Comparison of ENCODE assay signal across 8 cellular contexts in the genomic region with DNA sequence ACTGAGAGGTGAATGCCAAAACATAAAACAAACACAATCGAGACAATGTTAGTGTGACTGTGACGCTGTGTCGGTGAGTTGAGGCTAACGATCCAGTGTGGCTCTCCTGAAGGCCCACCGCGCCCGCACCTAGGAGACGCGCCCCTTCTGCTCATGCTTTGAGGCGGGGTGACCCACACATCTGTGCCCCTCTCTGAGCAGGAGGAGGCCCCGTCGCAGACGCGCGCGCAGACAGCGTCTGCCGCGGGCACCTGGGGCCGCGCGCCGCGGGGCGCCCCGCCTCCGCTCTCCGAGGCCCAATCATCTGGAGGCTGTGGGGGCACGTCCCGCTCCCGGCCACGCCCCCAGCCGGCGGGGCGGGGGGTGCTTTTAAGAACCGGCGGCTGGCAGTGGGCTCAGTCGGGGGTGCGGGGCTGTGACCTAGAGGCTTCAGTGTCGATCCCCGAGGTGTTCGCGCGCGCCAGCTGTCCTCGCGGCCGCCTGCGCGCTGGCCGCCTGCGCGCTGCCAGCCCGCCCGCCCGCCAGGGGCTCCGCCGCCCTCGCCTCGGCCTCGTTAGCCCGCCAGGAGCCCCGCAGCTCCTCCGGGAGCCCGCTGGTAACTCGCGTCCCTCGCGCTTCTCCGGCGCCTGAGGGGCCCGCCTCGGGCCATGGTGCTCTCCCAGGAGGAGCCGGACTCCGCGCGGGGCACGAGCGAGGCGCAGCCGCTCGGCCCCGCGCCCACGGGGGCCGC. TPM values are rescaled to one million over a fixed set of nuclear protein-coding genes. Genes with fewer than 3 reads are reported as not detected.
DNase-seq lines count a peak whose midpoint lies in the region; ATAC-seq and TF ChIP-seq lines count a peak whose summit lies in the region.

Gene SLC16A10 (plus strand): TSS at position 398 of the 730 bp plus-strand sequence. CDS start 250 bp downstream, at position 648.

- H3K4me3 ChIP-seq in HUES6 (ENCODE audit: low read depth, low read length) (peak within 1 kb of the TSS; percentile 80), thoracic aorta (peak within 1 kb of the TSS; percentile 72)

- peak within 1 kb of the TSS; percentile 49 for H3K9ac ChIP-seq in HUES6 (ENCODE audit: low read length)

- H3K4me1 ChIP-seq in HUES6 (ENCODE audit: control insufficient read depth, insufficient read depth, low read length), result peaks cover 28% of the 10 kb centered on the region
- H3K4me1 ChIP-seq in foreskin keratinocyte, result no peaks in the 10 kb centered on the region
- peaks cover 0 to 8% of the 10 kb centered on the region in 2 donors for H3K4me1 ChIP-seq in thoracic aorta (ENCODE audit: control insufficient read depth in 1 of 2, low read depth in 2 of 2)

- DNase-seq in DMS114 treated with DMSO at 0.1 percent for 48 hours (lab: John Stamatoyannopoulos, UW; ENCODE audit: unreplicated experiment) (peak; percentile 36), RKO (ENCODE audit: low spot score) (peak; percentile 85), foreskin keratinocyte (no peak), nucleus accumbens (lab: John Stamatoyannopoulos, UW) (peak in 45 of 56 donors; percentile 7 to 85 (median 51)), thoracic aorta (ENCODE audit: low spot score) (peak; percentile 24)
- peak; percentile 36 to 59 for DNase-seq in activated T-helper 1 cell treated with anti-CD3 and anti-CD28 coated beads, Interleukin-2, amount 50 U/mL, for 16 hours (ENCODE audit: low read depth in 1 of 2, low spot score in 1 of 2)

- ATAC-seq in GM21423 (IDR thresholded peaks at IDR 0.05; ENCODE audit: unreplicated experiment) (peak; percentile 94), foreskin keratinocyte (peak; percentile 72), thoracic aorta (ENCODE audit: insufficient number of reproducible peaks, low FRiP score, low read depth) (peak; percentile 30)

- TF ChIP-seq CTCF in foreskin keratinocyte (conservative IDR thresholded peaks at IDR 0.05) (no peak), thoracic aorta (IDR thresholded peaks at IDR 0.05) (no peak)

- H3K9me3 ChIP-seq in HUES6 (ENCODE audit: control insufficient read depth, insufficient read depth, low read depth, low read length) (no peaks in the 10 kb centered on the region), thoracic aorta (no peaks in the 10 kb centered on the region)

- peaks cover 38% of the 10 kb centered on the region for H3K27me3 ChIP-seq in HUES6 (ENCODE audit: control insufficient read depth, insufficient read depth, low read length)
- peaks cover 65% of the 10 kb centered on the region for H3K27me3 ChIP-seq in foreskin keratinocyte
- no peaks in the 10 kb centered on the region for H3K27me3 ChIP-seq in thoracic aorta (replicated peaks; ENCODE audit: insufficient read depth)

- no peak within 1 kb of the TSS for H3K27ac ChIP-seq in HUES6 (ENCODE audit: low read depth, low read length)
- no peak within 1 kb of the TSS for H3K27ac ChIP-seq in foreskin keratinocyte
- no peak within 1 kb of the TSS for H3K27ac ChIP-seq in thoracic aorta

- no peaks in the 10 kb centered on the region for H3K36me3 ChIP-seq in HUES6 (ENCODE audit: control insufficient read depth, insufficient read depth, low read length)
- no peaks in the 10 kb centered on the region for H3K36me3 ChIP-seq in thoracic aorta

RNA-seq across cellular contexts. Expression of gene SLC16A10, which starts in this region (rescaled TPM):
- total RNA-seq in foreskin keratinocyte (0.07 and 0.14 TPM in 2 replicates), thoracic aorta (10 to 100 TPM; 24.4 to 32.4 TPM)
- polyA plus RNA-seq in foreskin keratinocyte, result 0.09 TPM in 1 of 2 replicates, not detected in the other

Comparison
In these comparisons a context has a peak if more than half of its experiments do, and no peak if none do; other contexts are left out.
1. RNA of gene SLC16A10 (total RNA-seq): 24.4 to 32.4 TPM in thoracic aorta; 0.07 to 0.14 TPM in foreskin keratinocyte; every median in the first group is over 10 times any median in the second.
2. Peak in ATAC-seq in foreskin keratinocyte; RNA of the gene not detected or under 1 TPM.
3. DNase-seq: peak in DMS114 treated with DMSO at 0.1 percent for 48 hours (single experiment), RKO (single experiment), activated T-helper 1 cell treated with anti-CD3 and anti-CD28 coated beads, Interleukin-2, amount 50 U/mL, for 16 hours (2 of 2), nucleus accumbens (45 of 56) and thoracic aorta (single experiment); none in foreskin keratinocyte (0 of 2).
4. ATAC-seq: peak in every context shown above with its lines; median percentile 94 in GM21423; 72 in foreskin keratinocyte; 30 in thoracic aorta.